Comparison of ENCODE assay signal across 29 cellular contexts in genomic region chr7:50644114-50644513, GRCh38.
"Had no signal": no experiment of that assay in that cellular context is flagged by ENCODE, and none has a peak within 500 bp of the region (broad histone marks: within the 10 kb centered on the region; RNA-seq: fewer than 3 reads in every experiment).

No MANE protein-coding gene starts in this region.

- H3K27ac ChIP-seq: colonic mucosa, esophagus muscularis mucosa, foreskin keratinocyte, heart right ventricle, neural progenitor cell, ovary, right lobe of liver, thyroid gland, vagina had no signal

- DNase-seq: colonic mucosa; effector CD8-positive, alpha-beta T cell; endodermal cell; foreskin keratinocyte; glutamatergic neuron; heart right ventricle; hypothalamus; immature natural killer cell; mammary epithelial cell; mesendoderm; midbrain; naive thymus-derived CD4-positive, alpha-beta T cell; ovary; posterior cingulate gyrus; stimulated activated CD4-positive, alpha-beta T cell treated with anti-CD3 and anti-CD28 coated beads, Interleukin-12 subunit alpha, Interleukin-12 subunit beta, amount 100 ng/mL, for 4 hours; stimulated activated CD4-positive, alpha-beta T cell treated with anti-CD3 and anti-CD28 coated beads, Interleukin-1b, Interleukin-23, amount 100 ng/mL, for 48 hours; stimulated activated CD4-positive, alpha-beta T cell treated with anti-CD3 and anti-CD28 coated beads, Interleukin-4, amount 100 ng/mL, for 1 hour; stimulated activated CD8-positive, alpha-beta memory T cell treated with anti-CD3 and anti-CD28 coated beads, Interleukin-4, amount 100 ng/mL, for 48 hours; stimulated activated naive CD4-positive, alpha-beta T cell; stimulated activated naive CD8-positive, alpha-beta T cell treated with anti-CD3 and anti-CD28 coated beads, Interleukin-15, amount 100 ng/mL, for 72 hours; thyroid gland; trophoblast cell had no signal

- H3K27me3 ChIP-seq: colonic mucosa, esophagus muscularis mucosa, foreskin keratinocyte, heart right ventricle, neural progenitor cell, ovary, right lobe of liver, thyroid gland, vagina had no signal

- H3K36me3 Mint-ChIP-seq: immature natural killer cell had no signal

- H3K36me3 ChIP-seq: colonic mucosa, neural progenitor cell, ovary, thyroid gland, vagina had no signal

- H3K27me3 Mint-ChIP-seq: dendritic cell treated with granulocyte-macrophage colony-stimulating factor and Interleukin-4, amounts not matched to agents 40 ng/mL and 50 ng/mL, for 4 days; stimulated activated naive CD8-positive, alpha-beta T cell treated with anti-CD3 and anti-CD28 coated beads, Interleukin-15, amount 100 ng/mL, for 72 hours had no signal

- H3K4me1 Mint-ChIP-seq: endodermal cell; immature natural killer cell; naive thymus-derived CD4-positive, alpha-beta T cell; stimulated activated naive CD8-positive, alpha-beta T cell treated with anti-CD3 and anti-CD28 coated beads, Interleukin-15, amount 100 ng/mL, for 72 hours had no signal

- H3K9ac ChIP-seq: neural progenitor cell had no signal

- H3K9me3 Mint-ChIP-seq: dendritic cell treated with granulocyte-macrophage colony-stimulating factor and Interleukin-4, amounts not matched to agents 40 ng/mL and 50 ng/mL, for 4 days; endodermal cell; naive thymus-derived CD4-positive, alpha-beta T cell; nephron; stimulated activated naive CD8-positive, alpha-beta T cell treated with anti-CD3 and anti-CD28 coated beads, Interleukin-15, amount 100 ng/mL, for 72 hours had no signal

- H3K9me3 ChIP-seq: colonic mucosa, esophagus muscularis mucosa, heart right ventricle, ovary, right lobe of liver, thyroid gland, vagina had no signal

- H3K4me3 ChIP-seq: colonic mucosa, esophagus muscularis mucosa, heart right ventricle, neural progenitor cell, ovary, right lobe of liver, smooth muscle cell, thyroid gland, vagina had no signal

- H3K27ac Mint-ChIP-seq: dendritic cell treated with granulocyte-macrophage colony-stimulating factor and Interleukin-4, amounts not matched to agents 40 ng/mL and 50 ng/mL, for 4 days; endodermal cell; immature natural killer cell; naive thymus-derived CD4-positive, alpha-beta T cell; nephron; stimulated activated naive CD8-positive, alpha-beta T cell treated with anti-CD3 and anti-CD28 coated beads, Interleukin-15, amount 100 ng/mL, for 72 hours had no signal

- H3K4me3 Mint-ChIP-seq: dendritic cell treated with granulocyte-macrophage colony-stimulating factor and Interleukin-4, amounts not matched to agents 40 ng/mL and 50 ng/mL, for 4 days; endodermal cell; immature natural killer cell; naive thymus-derived CD4-positive, alpha-beta T cell; nephron; neural progenitor cell; stimulated activated naive CD8-positive, alpha-beta T cell treated with anti-CD3 and anti-CD28 coated beads, Interleukin-15, amount 100 ng/mL, for 72 hours had no signal

- H3K4me1 ChIP-seq: colonic mucosa, foreskin keratinocyte, right lobe of liver, vagina had no signal

- ATAC-seq: foreskin keratinocyte; heart right ventricle; naive thymus-derived CD4-positive, alpha-beta T cell; right lobe of liver; stimulated activated naive CD8-positive, alpha-beta T cell treated with anti-CD3 and anti-CD28 coated beads, Interleukin-15, amount 100 ng/mL, for 72 hours had no signal
